22 cellular contexts compared by ENCODE assay signal in the genomic region with DNA sequence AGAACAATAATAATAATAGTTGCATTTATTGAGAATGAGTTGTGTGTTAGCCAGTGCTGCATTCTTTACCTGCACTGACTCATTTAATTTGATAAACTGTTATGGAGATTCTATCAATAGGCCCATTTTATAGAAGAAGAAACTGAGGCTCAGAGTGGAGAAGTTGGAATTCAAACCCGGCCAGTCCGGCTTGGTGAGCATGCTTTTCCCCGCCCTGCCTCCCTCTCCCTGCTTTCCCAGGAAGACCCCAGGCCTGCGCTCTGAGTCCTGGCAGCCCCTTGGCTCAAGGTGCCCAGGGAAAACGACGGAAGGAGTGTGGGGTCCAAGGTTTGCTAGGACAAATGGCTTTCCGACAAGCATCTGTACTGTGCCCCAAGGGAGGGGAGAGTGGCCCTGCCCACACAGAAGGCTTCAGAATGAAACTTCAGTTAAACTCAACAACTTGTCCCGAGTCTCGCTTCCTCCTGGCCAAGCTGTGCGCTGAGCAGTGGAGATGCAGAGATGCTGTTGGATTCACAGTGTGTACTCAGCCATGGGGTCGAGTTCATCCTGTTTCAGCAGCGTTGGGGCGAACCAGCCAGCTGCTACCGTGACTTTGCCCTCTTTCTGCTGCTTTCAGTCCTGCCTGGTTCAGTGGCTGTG. TPM values are rescaled to one million over a fixed set of nuclear protein-coding genes. Genes with fewer than 3 reads are reported as not detected.
DNase-seq lines count a peak whose midpoint lies in the region; ATAC-seq, FAIRE-seq and TF ChIP-seq lines count a peak whose summit lies in the region.
"Had no signal": no experiment of that assay in that cellular context is flagged by ENCODE, and none has a peak within 500 bp of the region (broad histone marks: within the 10 kb centered on the region; RNA-seq: fewer than 3 reads in every experiment).

No MANE protein-coding gene starts in this region.

- intact Hi-C loops in Panc1 (cut with micrococcal nuclease; ENCODE audit: unreplicated experiment): no loop called here

- H3K36me3 ChIP-seq in H7 (replicated peaks; ENCODE audit: control insufficient read depth, insufficient read depth, low read length): no peaks in the 10 kb centered on the region
- H3K36me3 ChIP-seq in Panc1 (ENCODE audit: control insufficient read depth, insufficient read depth, low read length): no peaks in the 10 kb centered on the region; the same call in 1 of the 2 replicates
- H3K36me3 ChIP-seq: BE2C, left ventricle myocardium inferior, SJSA1 had no signal

- peak; percentile 47; the same call in 1 of the 2 replicates for ATAC-seq in Panc1
- no peak for ATAC-seq in HG03520 (IDR thresholded peaks at IDR 0.05; ENCODE audit: unreplicated experiment)
- no peak for ATAC-seq in natural killer cell treated with Interleukin-12 subunit alpha and Interleukin-12 subunit beta and Interleukin-15 and Interleukin-18, amount 100 ng/mL, for 72 hours
- ATAC-seq: activated CD8-positive, alpha-beta T cell treated with anti-CD3 and anti-CD28 coated beads for 36 hours; naive thymus-derived CD8-positive, alpha-beta T cell had no signal

- no peaks in the 10 kb centered on the region for H3K9me3 Mint-ChIP-seq in natural killer cell treated with Interleukin-12 subunit alpha and Interleukin-12 subunit beta and Interleukin-15 and Interleukin-18, amount 100 ng/mL, for 72 hours
- H3K9me3 Mint-ChIP-seq: activated T-helper 2 cell treated with anti-CD3 and anti-CD28 coated beads, Interferon-gamma antibody, Interleukin-2, Interleukin-4, amounts not matched to agents 10 μg/mL and 5 μg/mL and 100 μg/mL, durations not matched to agents 14 hours and 24 hours and 36 hours had no signal

- peak; percentile 61 for DNase-seq in GM12892 (ENCODE audit: insufficient read length)
- DNase-seq in H7: peak; percentile 17
- DNase-seq in Panc1 (ENCODE audit: low read depth, low spot score): peak; percentile 10
- peak; percentile 9 for DNase-seq in non-pigmented ciliary epithelial cell (ENCODE audit: low read depth)
- no peak for DNase-seq in HT-29 (ENCODE audit: low spot score)
- no peak for DNase-seq in natural killer cell treated with Interleukin-12 subunit alpha and Interleukin-12 subunit beta and Interleukin-15 and Interleukin-18, amount 100 ng/mL, for 72 hours (ENCODE audit: low spot score)
- no peak for DNase-seq in LoVo (ENCODE audit: low spot score)
- DNase-seq: activated CD8-positive, alpha-beta T cell treated with anti-CD3 and anti-CD28 coated beads for 36 hours; BE2C; left ventricle myocardium inferior; naive thymus-derived CD8-positive, alpha-beta T cell; NCI-H187 treated with DMSO at 0.1 percent for 48 hours; NCI-H69; stimulated activated CD4-positive, alpha-beta T cell treated with anti-CD3 and anti-CD28 coated beads, Interleukin-4, amount 100 ng/mL, for 1 hour had no signal

- no TSS peak for BruUV-seq in Panc1 (replicated peaks; lab: Mats Ljungman, UMichigan)

- in situ Hi-C loops in Panc1 (cut with HindIII; ENCODE audit: low pct_unique_long_range_greater_than_20kb, low sequenced_read_pairs): no loop called here

- FAIRE-seq in GM12892 (lab: Jason Lieb, UNC): peak; percentile 82
- FAIRE-seq: TTC549 had no signal

- H3K36me3 Mint-ChIP-seq in natural killer cell treated with Interleukin-12 subunit alpha and Interleukin-12 subunit beta and Interleukin-15 and Interleukin-18, amount 100 ng/mL, for 72 hours: peaks cover 5% of the 10 kb centered on the region

- H3K4me3 ChIP-seq in H7 (ENCODE audit: insufficient read depth, low read depth, low read length): no peak overlapping the region
- H3K4me3 ChIP-seq in Panc1 (ENCODE audit: low read depth in 2 of 2, low read length in 2 of 2): no peak overlapping the region
- H3K4me3 ChIP-seq: left ventricle myocardium inferior, SJSA1 had no signal

- H3K27ac ChIP-seq in Panc1 (ENCODE audit: low read length): peak overlapping the region; percentile 19; the same call in 1 of the 2 replicates
- H3K27ac ChIP-seq: left ventricle myocardium inferior, SJSA1 had no signal

- H3K27ac Mint-ChIP-seq in natural killer cell treated with Interleukin-12 subunit alpha and Interleukin-12 subunit beta and Interleukin-15 and Interleukin-18, amount 100 ng/mL, for 72 hours: no peak overlapping the region
- H3K27ac Mint-ChIP-seq: activated CD8-positive, alpha-beta T cell treated with anti-CD3 and anti-CD28 coated beads for 36 hours; activated T-helper 2 cell treated with anti-CD3 and anti-CD28 coated beads, Interferon-gamma antibody, Interleukin-2, Interleukin-4, amounts not matched to agents 10 μg/mL and 5 μg/mL and 100 μg/mL, durations not matched to agents 14 hours and 24 hours and 36 hours had no signal

- no peak for TF ChIP-seq CTCF in Panc1 (IDR thresholded peaks at IDR 0.05)

- H3K9me3 ChIP-seq in Panc1 (ENCODE audit: control insufficient read depth, insufficient read depth, low read depth, low read length): no peaks in the 10 kb centered on the region
- H3K9me3 ChIP-seq: BE2C, SJSA1 had no signal

- H3K4me1 Mint-ChIP-seq in natural killer cell treated with Interleukin-12 subunit alpha and Interleukin-12 subunit beta and Interleukin-15 and Interleukin-18, amount 100 ng/mL, for 72 hours (ENCODE audit: low read depth in 2 of 2): peaks cover 5 to 12% of the 10 kb centered on the region in 2 donors

- no peak overlapping the region for H3K4me3 Mint-ChIP-seq in natural killer cell treated with Interleukin-12 subunit alpha and Interleukin-12 subunit beta and Interleukin-15 and Interleukin-18, amount 100 ng/mL, for 72 hours
- H3K4me3 Mint-ChIP-seq: activated CD8-positive, alpha-beta T cell treated with anti-CD3 and anti-CD28 coated beads for 36 hours; naive thymus-derived CD8-positive, alpha-beta T cell had no signal

- CTCF ChIA-PET in Panc1 (lab: Charles Lee): interaction anchor here (0.6 kb wide), 1 partner anchor 22 kb away, joined by 3 read pairs; no protein-coding TSS in a partner anchor

- no peak for TF ChIP-seq POLR2A in GM12892 (IDR thresholded peaks at IDR 0.05; ENCODE audit: low read depth, low read length)

- peaks cover 9 to 25% of the 10 kb centered on the region in 2 donors for H3K27me3 Mint-ChIP-seq in natural killer cell treated with Interleukin-12 subunit alpha and Interleukin-12 subunit beta and Interleukin-15 and Interleukin-18, amount 100 ng/mL, for 72 hours

- H3K4me1 ChIP-seq in Panc1 (ENCODE audit: control insufficient read depth, insufficient read depth, low read length): peaks cover 8% of the 10 kb centered on the region
- H3K4me1 ChIP-seq: BE2C, left ventricle myocardium inferior, SJSA1 had no signal

- POLR2A ChIA-PET in Panc1 (lab: Charles Lee): no interaction called here

- no peaks in the 10 kb centered on the region for H3K27me3 ChIP-seq in H7 (ENCODE audit: control insufficient read depth, insufficient read depth, low read length)
- no peaks in the 10 kb centered on the region for H3K27me3 ChIP-seq in Panc1 (ENCODE audit: control insufficient read depth, insufficient read depth, low read length)
- H3K27me3 ChIP-seq: BE2C, SJSA1 had no signal

RNA-seq across cellular contexts. Expression of a gene that starts 23.3 kb away (rescaled TPM):
- not detected for polyA plus RNA-seq in GM12892 (2012; ENCODE audit: missing spikeins)
- not detected in 2 replicates for total RNA-seq in H7 (2014; rRNA removed; shearing (Covaris generic))
- not detected for total RNA-seq in Panc1 (2021; ENCODE audit: unreplicated experiment)
- not detected for polyA plus RNA-seq in Panc1 (2012; ENCODE audit: insufficient read length)
- total RNA-seq in HT-29 (2014; rRNA removed; shearing (Covaris generic)): not detected in 2 replicates
- total RNA-seq in natural killer cell treated with Interleukin-12 subunit alpha and Interleukin-12 subunit beta and Interleukin-15 and Interleukin-18, amount 100 ng/mL, for 72 hours: not detected
- total RNA-seq: activated CD8-positive, alpha-beta T cell treated with anti-CD3 and anti-CD28 coated beads for 36 hours; activated T-helper 2 cell treated with anti-CD3 and anti-CD28 coated beads, Interferon-gamma antibody, Interleukin-2, Interleukin-4, amounts not matched to agents 10 μg/mL and 5 μg/mL and 100 μg/mL, durations not matched to agents 14 hours and 24 hours and 36 hours; dermis microvascular lymphatic vessel endothelial cell; fibroblast of lung; left ventricle myocardium inferior; LHCN-M2; naive thymus-derived CD8-positive, alpha-beta T cell; SJSA1; urinary bladder had no signal
- polyA plus RNA-seq: fibroblast of lung; naive thymus-derived CD8-positive, alpha-beta T cell; urinary bladder had no signal

RNA-seq across cellular contexts. Expression of a gene that starts 40.7 kb away (rescaled TPM):
- polyA plus RNA-seq in GM12892 (2012; ENCODE audit: missing spikeins): 0.15 TPM
- 0.62 TPM in 1 of 2 replicates, not detected in the other for total RNA-seq in H7 (2014; rRNA removed; shearing (Covaris generic))
- total RNA-seq in Panc1 (2021; ENCODE audit: unreplicated experiment): not detected
- polyA plus RNA-seq in Panc1 (2012; ENCODE audit: insufficient read length): 0.36 TPM
- total RNA-seq in HT-29 (2014; rRNA removed; shearing (Covaris generic)): not detected in 2 replicates
- under 1 TPM; 0.33 to 0.86 TPM for total RNA-seq in natural killer cell treated with Interleukin-12 subunit alpha and Interleukin-12 subunit beta and Interleukin-15 and Interleukin-18, amount 100 ng/mL, for 72 hours
- total RNA-seq: activated T-helper 2 cell treated with anti-CD3 and anti-CD28 coated beads, Interferon-gamma antibody, Interleukin-2, Interleukin-4, amounts not matched to agents 10 μg/mL and 5 μg/mL and 100 μg/mL, durations not matched to agents 14 hours and 24 hours and 36 hours; dermis microvascular lymphatic vessel endothelial cell; fibroblast of lung; LHCN-M2; SJSA1; urinary bladder had no signal
- polyA plus RNA-seq: fibroblast of lung had no signal

Comparison
In these comparisons a context has a peak if more than half of its experiments do, and no peak if none do; other contexts are left out.
1. DNase-seq: peak in GM12892 (single experiment), H7 (single experiment), Panc1 (single experiment) and non-pigmented ciliary epithelial cell (single experiment); none in HT-29 (single experiment), natural killer cell treated with Interleukin-12 subunit alpha and Interleukin-12 subunit beta and Interleukin-15 and Interleukin-18, amount 100 ng/mL, for 72 hours (single experiment) and LoVo (single experiment).